ENCODE assay signal across 3 cellular contexts in the genomic region with DNA sequence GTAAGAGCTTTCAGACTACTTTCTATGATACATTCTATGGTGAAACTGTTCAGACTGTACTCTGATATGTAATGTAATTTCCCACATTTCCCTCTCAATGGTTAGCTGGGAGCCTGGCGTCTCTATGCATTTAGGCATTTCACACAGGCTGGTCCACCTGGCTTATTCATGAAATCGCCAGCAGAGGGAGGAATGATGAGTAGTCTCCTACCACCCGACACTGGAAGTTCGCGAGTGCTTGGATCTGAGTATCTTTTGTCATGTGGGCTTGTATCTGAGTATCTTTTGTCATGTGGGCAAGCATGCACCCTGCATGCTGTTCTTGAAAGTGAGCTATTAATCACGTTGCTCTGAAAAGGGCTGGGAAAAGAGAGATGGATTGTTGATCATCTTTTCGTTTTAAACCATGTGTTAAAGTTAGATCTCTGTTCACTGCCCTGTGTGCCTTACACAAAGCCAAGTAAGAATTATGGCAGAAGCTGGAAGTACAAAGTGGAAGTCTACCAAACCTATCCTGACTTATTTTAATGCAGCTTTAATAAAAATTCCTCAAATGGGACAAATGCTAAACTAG.
A peak's percentile ranks its signal among the peaks of the same experiment; 100 is the strongest.
TF ChIP-seq lines count a peak whose summit lies in the region.

No MANE protein-coding gene starts in this region.

TF ChIP-seq in A549, 52 proteins besides CTCF, POLR2A, EP300 and RAD21:
- TF ChIP-seq SMC3 (IDR thresholded peaks at IDR 0.05) = peak; percentile 45
- TF ChIP-seq ZNF302 (CRISPR knock-in tag; IDR thresholded peaks at IDR 0.05) = no peak
- TF ChIP-seq TP53 (CRISPR knock-in tag; IDR thresholded peaks at IDR 0.05) = no peak
- TF ChIP-seq JUNB (IDR thresholded peaks at IDR 0.05) = no peak
- TF ChIP-seq HOXA7 (CRISPR knock-in tag; IDR thresholded peaks at IDR 0.05) = no peak

TF ChIP-seq in GM12891, 5 proteins besides CTCF, POLR2A, EP300 and RAD21:
- TF ChIP-seq POLR2AphosphoS5 (IDR thresholded peaks at IDR 0.05; ENCODE audit: low read depth, low read length) (no peak), SPI1 (IDR thresholded peaks at IDR 0.05; ENCODE audit: low read depth, low read length) (no peak), TAF1 (IDR thresholded peaks at IDR 0.05; ENCODE audit: low read depth, low read length) (no peak), POU2F2 (IDR thresholded peaks at IDR 0.05; ENCODE audit: low read depth, low read length) (no peak), PAX5 (IDR thresholded peaks at IDR 0.05; ENCODE audit: insufficient read depth, low read length, severe bottlenecking) (no peak)

TF ChIP-seq in H1, 55 proteins besides CTCF, POLR2A, EP300 and RAD21:
- no peak for TF ChIP-seq NANOG (IDR thresholded peaks at IDR 0.05; ENCODE audit: insufficient read depth, low read depth, low read length, poor library complexity, severe bottlenecking)
- TF ChIP-seq CREB1 (IDR thresholded peaks at IDR 0.05) = no peak
- TF ChIP-seq, protein P1, sequence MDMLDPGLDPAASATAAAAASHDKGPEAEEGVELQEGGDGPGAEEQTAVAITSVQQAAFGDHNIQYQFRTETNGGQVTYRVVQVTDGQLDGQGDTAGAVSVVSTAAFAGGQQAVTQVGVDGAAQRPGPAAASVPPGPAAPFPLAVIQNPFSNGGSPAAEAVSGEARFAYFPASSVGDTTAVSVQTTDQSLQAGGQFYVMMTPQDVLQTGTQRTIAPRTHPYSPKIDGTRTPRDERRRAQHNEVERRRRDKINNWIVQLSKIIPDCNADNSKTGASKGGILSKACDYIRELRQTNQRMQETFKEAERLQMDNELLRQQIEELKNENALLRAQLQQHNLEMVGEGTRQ (IDR thresholded peaks at IDR 0.05; ENCODE audit: low read length) = peak; percentile 44; the same call in 1 of the 2 replicates
- no peak for TF ChIP-seq RBBP5 (IDR thresholded peaks at IDR 0.05; ENCODE audit: borderline replicate concordance, low read depth, low read length)
- TF ChIP-seq, protein P2, sequence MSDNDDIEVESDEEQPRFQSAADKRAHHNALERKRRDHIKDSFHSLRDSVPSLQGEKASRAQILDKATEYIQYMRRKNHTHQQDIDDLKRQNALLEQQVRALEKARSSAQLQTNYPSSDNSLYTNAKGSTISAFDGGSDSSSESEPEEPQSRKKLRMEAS (IDR thresholded peaks at IDR 0.05) = peak; percentile 62
